ENCODE assay signal across 1 cellular context in the genomic region with DNA sequence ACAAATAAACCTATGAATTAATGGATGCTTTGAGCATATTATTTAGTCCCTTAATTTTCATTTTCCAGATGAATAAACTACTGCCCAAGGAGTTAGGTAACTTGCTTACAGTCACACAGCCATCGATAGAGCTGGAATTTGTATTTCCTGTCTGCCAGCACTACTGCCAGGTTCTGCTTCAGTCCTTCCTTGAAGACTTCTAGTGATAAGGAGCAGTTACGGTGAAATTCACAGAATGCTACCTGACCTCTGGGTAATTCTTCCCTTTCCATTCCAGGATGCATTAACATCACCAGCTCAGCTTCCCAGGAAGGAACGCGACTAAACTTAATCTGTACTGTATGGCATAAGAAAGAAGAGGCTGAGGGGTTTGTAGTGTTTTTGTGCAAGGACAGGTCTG.
TF ChIP-seq lines count a peak whose summit lies in the region.

No MANE protein-coding gene starts in this region.

TF ChIP-seq in HepG2, 621 proteins besides CTCF, POLR2A, EP300 and RAD21:
- TF ChIP-seq ZNF124 (CRISPR knock-in tag; IDR thresholded peaks at IDR 0.05) (no peak), GMEB2 (CRISPR knock-in tag; IDR thresholded peaks at IDR 0.05; ENCODE audit: low read depth) (no peak), ZBTB39 (CRISPR knock-in tag; IDR thresholded peaks at IDR 0.05) (no peak), NFKB2 (CRISPR knock-in tag; IDR thresholded peaks at IDR 0.05; ENCODE audit: borderline replicate concordance) (no peak), RORA (CRISPR knock-in tag; IDR thresholded peaks at IDR 0.05) (no peak), ZNF318 (CRISPR knock-in tag; IDR thresholded peaks at IDR 0.05) (no peak)
- TF ChIP-seq, protein P1, sequence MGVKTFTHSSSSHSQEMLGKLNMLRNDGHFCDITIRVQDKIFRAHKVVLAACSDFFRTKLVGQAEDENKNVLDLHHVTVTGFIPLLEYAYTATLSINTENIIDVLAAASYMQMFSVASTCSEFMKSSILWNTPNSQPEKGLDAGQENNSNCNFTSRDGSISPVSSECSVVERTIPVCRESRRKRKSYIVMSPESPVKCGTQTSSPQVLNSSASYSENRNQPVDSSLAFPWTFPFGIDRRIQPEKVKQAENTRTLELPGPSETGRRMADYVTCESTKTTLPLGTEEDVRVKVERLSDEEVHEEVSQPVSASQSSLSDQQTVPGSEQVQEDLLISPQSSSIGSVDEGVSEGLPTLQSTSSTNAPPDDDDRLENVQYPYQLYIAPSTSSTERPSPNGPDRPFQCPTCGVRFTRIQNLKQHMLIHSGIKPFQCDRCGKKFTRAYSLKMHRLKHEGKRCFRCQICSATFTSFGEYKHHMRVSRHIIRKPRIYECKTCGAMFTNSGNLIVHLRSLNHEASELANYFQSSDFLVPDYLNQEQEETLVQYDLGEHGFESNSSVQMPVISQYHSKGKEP (CRISPR knock-in tag; IDR thresholded peaks at IDR 0.05) = no peak
TF ChIP-seq in HepG2: peak in this region for 0.
